ENCODE assay signal across 25 cellular contexts in genomic region chrX:103727115-103727514, GRCh38. TPM values are rescaled to one million over a fixed set of nuclear protein-coding genes. Genes with fewer than 3 reads are reported as not detected.
"Had no signal": no experiment of that assay in that cellular context is flagged by ENCODE, and none has a peak within 500 bp of the region (broad histone marks: within the 10 kb centered on the region; RNA-seq: fewer than 3 reads in every experiment).

No MANE protein-coding gene starts in this region.

- H3K27ac ChIP-seq: ascending aorta, body of pancreas, PC-9 had no signal

- H3K4me2 ChIP-seq: PC-9 had no signal

- DNase-seq: activated CD4-positive, alpha-beta memory T cell treated with anti-CD3 and anti-CD28 coated beads for 36 hours; activated CD4-positive, alpha-beta T cell treated with anti-CD3 and anti-CD28 coated beads, Interleukin-2, amount 10 ng/mL, durations not matched to agents 7 days and 5 days; activated CD4-positive, CD25-positive, alpha-beta regulatory T cell; activated CD8-positive, alpha-beta memory T cell treated with anti-CD3 and anti-CD28 coated beads for 24 hours; activated effector memory CD4-positive, alpha-beta T cell treated with anti-CD3 and anti-CD28 coated beads, Interleukin-2, amount 50 U/mL, for 16 hours; activated naive CD4-positive, alpha-beta T cell treated with Interleukin-2 at 50 U/mL for 16 hours; activated naive CD8-positive, alpha-beta T cell treated with anti-CD3 and anti-CD28 coated beads, Interleukin-2, amount 50 U/mL, for 24 hours; activated T-cell treated with anti-CD3 and anti-CD28 coated beads, Interleukin-2, amount 50 U/mL, for 4 hours; amniotic stem cell; central memory CD4-positive, alpha-beta T cell; MM.1S; NCI-H1105; NCI-H1436; NCI-H187 treated with DMSO at 0.1 percent for 48 hours; NCI-H2171; NCI-H2227 treated with DMSO at 0.1 percent for 48 hours; NCI-H510A; PC-9; SIG-M5; T-helper 17 cell; T-helper 9 cell had no signal

- H3K4me1 ChIP-seq: ascending aorta, body of pancreas had no signal

- H3K4me3 ChIP-seq: ascending aorta, body of pancreas, PC-9 had no signal

- H3K27me3 ChIP-seq: ascending aorta, body of pancreas had no signal

- H3K9me3 ChIP-seq: ascending aorta, body of pancreas had no signal

- H3K36me3 ChIP-seq: ascending aorta had no signal

- ATAC-seq: activated naive CD4-positive, alpha-beta T cell treated with anti-CD3 and anti-CD28 coated beads, Interleukin-2, amount 50 U/mL, for 72 hours; activated naive CD8-positive, alpha-beta T cell treated with anti-CD3 and anti-CD28 coated beads, Interleukin-2, amount 50 U/mL, for 24 hours; activated T-cell treated with anti-CD3 and anti-CD28 coated beads, Interleukin-2, amount 50 U/mL, for 4 hours; body of pancreas; T-helper 17 cell had no signal

- H2AFZ ChIP-seq: PC-9 had no signal

RNA-seq across cellular contexts. Expression of gene TMEM31, which starts 16.4 kb away (rescaled TPM):
- total RNA-seq: activated CD4-positive, alpha-beta T cell treated with anti-CD3 and anti-CD28 coated beads, Interleukin-2, amount 10 ng/mL, durations not matched to agents 7 days and 5 days; activated T-cell treated with anti-CD3 and anti-CD28 coated beads, Interleukin-2, amount 50 U/mL, for 4 hours; ascending aorta; body of pancreas; bronchial epithelial cell; PC-9; T-helper 17 cell had no signal

RNA-seq across cellular contexts. Expression of gene PLP1, which starts 49.5 kb away (rescaled TPM):
- total RNA-seq: activated CD4-positive, alpha-beta memory T cell treated with anti-CD3 and anti-CD28 coated beads for 36 hours; activated CD4-positive, alpha-beta T cell treated with anti-CD3 and anti-CD28 coated beads, Interleukin-2, amount 10 ng/mL, durations not matched to agents 7 days and 5 days; activated naive CD4-positive, alpha-beta T cell treated with anti-CD3 and anti-CD28 coated beads, Interleukin-2, amount 50 U/mL, for 72 hours; activated T-cell treated with anti-CD3 and anti-CD28 coated beads, Interleukin-2, amount 50 U/mL, for 4 hours; bronchial epithelial cell; PC-9; T-helper 17 cell had no signal
